In genomic region chr3:13237776-13238490, GRCh38 we compare ENCODE assay signal across 2 cellular contexts.
A peak's percentile ranks its signal among the peaks of the same experiment; 100 is the strongest.
TF ChIP-seq lines count a peak whose summit lies in the region.

No MANE protein-coding gene starts in this region.

TF ChIP-seq in HEK293, 187 proteins besides CTCF, POLR2A, EP300 and RAD21:
- peak; percentile 46; the same call in 1 of the 2 replicates for TF ChIP-seq GLIS1 (tag by site-specific recombination; IDR thresholded peaks at IDR 0.05)
- no peak for TF ChIP-seq ZNF37A (tag by site-specific recombination; IDR thresholded peaks at IDR 0.05)

TF ChIP-seq in H1, 55 proteins besides CTCF, POLR2A, EP300 and RAD21:
- TF ChIP-seq KDM1A (IDR thresholded peaks at IDR 0.05; ENCODE audit: borderline replicate concordance, low read length) = no peak
- TF ChIP-seq NRF1 (IDR thresholded peaks at IDR 0.05; ENCODE audit: low read depth, low read length) = no peak
- no peak for TF ChIP-seq SUZ12 (IDR thresholded peaks at IDR 0.05; ENCODE audit: low read length)
- no peak for TF ChIP-seq BRCA1 (IDR thresholded peaks at IDR 0.05; ENCODE audit: low read depth, low read length)
- no peak for TF ChIP-seq RBBP5 (IDR thresholded peaks at IDR 0.05; ENCODE audit: borderline replicate concordance, low read depth, low read length)
- no peak for TF ChIP-seq BCL11A (IDR thresholded peaks at IDR 0.05; ENCODE audit: low read depth in 2 of 2, low read length in 2 of 2)
TF ChIP-seq in H1: peak in this region for 0.
